Comparison of ENCODE assay signal across 18 cellular contexts in the genomic region with DNA sequence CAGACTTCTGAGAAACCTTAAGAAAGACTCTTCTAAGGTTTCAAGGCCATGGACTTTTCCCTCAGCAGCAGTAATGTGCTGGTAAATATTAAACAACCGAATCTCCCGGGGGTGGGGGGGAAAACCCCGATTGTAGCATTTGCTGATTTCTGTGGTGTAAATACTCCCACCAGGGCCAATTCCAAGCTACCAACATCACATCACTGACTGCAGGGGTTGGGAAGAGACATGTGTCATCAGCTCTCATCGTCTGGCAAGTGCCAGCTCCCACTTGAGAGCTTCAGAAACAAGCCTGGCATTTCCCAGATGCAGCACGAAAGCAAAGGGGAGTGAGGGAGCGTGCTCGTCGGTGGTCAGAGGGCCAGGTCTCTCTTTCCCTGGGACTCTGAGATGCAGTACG.
"Had no signal": no experiment of that assay in that cellular context is flagged by ENCODE, and none has a peak within 500 bp of the region (broad histone marks: within the 10 kb centered on the region; RNA-seq: fewer than 3 reads in every experiment).

No MANE protein-coding gene starts in this region.

- H3K27ac Mint-ChIP-seq: activated naive CD8-positive, alpha-beta T cell; mesothelial cell of epicardium; natural killer cell treated with Interleukin-12 subunit alpha and Interleukin-12 subunit beta and Interleukin-15 and Interleukin-18, amount 100 ng/mL, for 72 hours; stimulated activated effector memory CD8-positive, alpha-beta T cell treated with anti-CD3 and anti-CD28 coated beads, Interleukin-12 subunit alpha, Interleukin-12 subunit beta, amount 100 ng/mL, for 72 hours; type B pancreatic cell had no signal

- H3K9me3 ChIP-seq: esophagus muscularis mucosa, testis had no signal

- H3K4me1 ChIP-seq: esophagus muscularis mucosa, testis had no signal

- DNase-seq: activated CD4-positive, alpha-beta T cell treated with anti-CD3 and anti-CD28 coated beads for 48 hours; activated CD4-positive, CD25-positive, alpha-beta regulatory T cell; activated CD8-positive, alpha-beta memory T cell treated with anti-CD3 and anti-CD28 coated beads, Interleukin-2, amount 50 U/mL, for 4 hours; activated effector memory CD4-positive, alpha-beta T cell treated with Interleukin-2 at 50 U/mL for 16 hours; activated T-cell treated with anti-CD3 and anti-CD28 coated beads, Interleukin-2, amount 50 U/mL, for 4 hours; effector CD4-positive, alpha-beta T cell; nucleus accumbens; stimulated activated CD4-positive, alpha-beta T cell treated with anti-CD3 and anti-CD28 coated beads, Interleukin-4, amount 100 ng/mL, for 24 hours; T-helper 9 cell; testis had no signal

- H3K27me3 Mint-ChIP-seq: activated naive CD8-positive, alpha-beta T cell; type B pancreatic cell had no signal

- FAIRE-seq: endothelial cell of umbilical vein had no signal

- H3K36me3 Mint-ChIP-seq: activated naive CD8-positive, alpha-beta T cell; mesothelial cell of epicardium; natural killer cell treated with Interleukin-12 subunit alpha and Interleukin-12 subunit beta and Interleukin-15 and Interleukin-18, amount 100 ng/mL, for 72 hours; stimulated activated effector memory CD8-positive, alpha-beta T cell treated with anti-CD3 and anti-CD28 coated beads, Interleukin-12 subunit alpha, Interleukin-12 subunit beta, amount 100 ng/mL, for 72 hours; type B pancreatic cell had no signal

- H3K4me1 Mint-ChIP-seq: mesothelial cell of epicardium; stimulated activated effector memory CD8-positive, alpha-beta T cell treated with anti-CD3 and anti-CD28 coated beads, Interleukin-12 subunit alpha, Interleukin-12 subunit beta, amount 100 ng/mL, for 72 hours had no signal

- H3K4me3 Mint-ChIP-seq: activated naive CD8-positive, alpha-beta T cell; activated T-cell treated with anti-CD3 and anti-CD28 coated beads, Interleukin-2, amount 50 U/mL, for 4 hours; mesothelial cell of epicardium; natural killer cell treated with Interleukin-12 subunit alpha and Interleukin-12 subunit beta and Interleukin-15 and Interleukin-18, amount 100 ng/mL, for 72 hours; stimulated activated effector memory CD8-positive, alpha-beta T cell treated with anti-CD3 and anti-CD28 coated beads, Interleukin-12 subunit alpha, Interleukin-12 subunit beta, amount 100 ng/mL, for 72 hours; type B pancreatic cell had no signal

- H3K36me3 ChIP-seq: esophagus muscularis mucosa had no signal

- H3K4me3 ChIP-seq: esophagus muscularis mucosa, SK-N-MC, testis had no signal

- H3K27ac ChIP-seq: esophagus muscularis mucosa, SK-N-MC, testis had no signal

- H3K27me3 ChIP-seq: esophagus muscularis mucosa, testis had no signal

- H3K9me3 Mint-ChIP-seq: activated T-cell treated with anti-CD3 and anti-CD28 coated beads, Interleukin-2, amount 50 U/mL, for 4 hours; natural killer cell treated with Interleukin-12 subunit alpha and Interleukin-12 subunit beta and Interleukin-15 and Interleukin-18, amount 100 ng/mL, for 72 hours; stimulated activated effector memory CD8-positive, alpha-beta T cell treated with anti-CD3 and anti-CD28 coated beads, Interleukin-12 subunit alpha, Interleukin-12 subunit beta, amount 100 ng/mL, for 72 hours; type B pancreatic cell had no signal
